ENCODE assay signal across 18 cellular contexts in genomic region chr18:68841301-68841700, GRCh38. TPM values are rescaled to one million over a fixed set of nuclear protein-coding genes. Genes with fewer than 3 reads are reported as not detected.
DNase-seq lines count a peak whose midpoint lies in the region; ATAC-seq, FAIRE-seq and TF ChIP-seq lines count a peak whose summit lies in the region.
"Had no signal": no experiment of that assay in that cellular context is flagged by ENCODE, and none has a peak within 500 bp of the region (broad histone marks: within the 10 kb centered on the region; RNA-seq: fewer than 3 reads in every experiment).

No MANE protein-coding gene starts in this region.

- H3K36me3 ChIP-seq in endothelial cell of umbilical vein (ENCODE audit: control insufficient read depth in 2 of 2, extremely low read depth in 1 of 2, insufficient read depth in 2 of 2, low read length in 2 of 2) = no peaks in the 10 kb centered on the region
- no peaks in the 10 kb centered on the region for H3K36me3 ChIP-seq in neural progenitor cell
- H3K36me3 ChIP-seq in mucosa of descending colon (ENCODE audit: low read depth) = no peaks in the 10 kb centered on the region
- H3K36me3 ChIP-seq: thyroid gland had no signal

- H3K9me3 ChIP-seq in endothelial cell of umbilical vein (replicated peaks; ENCODE audit: control insufficient read depth, insufficient read depth, low read length) (no peaks in the 10 kb centered on the region), neural progenitor cell (ENCODE audit: low read depth) (no peaks in the 10 kb centered on the region), mucosa of descending colon (no peaks in the 10 kb centered on the region)
- H3K9me3 ChIP-seq: thyroid gland had no signal

- no peak overlapping the region for H3K4me3 Mint-ChIP-seq in neural progenitor cell
- H3K4me3 Mint-ChIP-seq: B cell; stimulated activated effector memory CD8-positive, alpha-beta T cell treated with anti-CD3 and anti-CD28 coated beads, Interleukin-12 subunit alpha, Interleukin-12 subunit beta, amount 100 ng/mL, for 72 hours; T-helper 2 cell treated with Interferon-gamma antibody and Interleukin-4, amounts not matched to agents 5 μg/mL and 100 μg/mL, for 36 hours had no signal

- peak overlapping the region; percentile 27 for H3K9ac ChIP-seq in endothelial cell of umbilical vein (replicated peaks; ENCODE audit: extremely low read depth, insufficient read depth, low read length)
- no peak overlapping the region for H3K9ac ChIP-seq in neural progenitor cell
- H3K9ac ChIP-seq: parathyroid adenoma had no signal

- no peaks in the 10 kb centered on the region for H4K20me1 ChIP-seq in endothelial cell of umbilical vein (replicated peaks; ENCODE audit: control insufficient read depth, extremely low read depth, insufficient read depth, low read length)
- no peaks in the 10 kb centered on the region for H4K20me1 ChIP-seq in neural progenitor cell (ENCODE audit: low read depth)

- no peaks in the 10 kb centered on the region for H3K9me1 ChIP-seq in endothelial cell of umbilical vein (replicated peaks; ENCODE audit: control insufficient read depth, extremely low read depth, insufficient read depth, low read length)

- DNase-seq in DMS53 treated with DMSO at 0.1 percent for 48 hours (lab: John Stamatoyannopoulos, UW; ENCODE audit: unreplicated experiment) = peak; percentile 47
- peak; percentile 28 for DNase-seq in NCI-H69 (lab: John Stamatoyannopoulos, UW)
- DNase-seq in endothelial cell of umbilical vein (ENCODE audit: low read depth, low spot score) = no peak
- DNase-seq in neural progenitor cell (ENCODE audit: low spot score) = no peak
- no peak for DNase-seq in mucosa of descending colon
- no peak for DNase-seq in NCI-H774 (lab: John Stamatoyannopoulos, UW)
- DNase-seq in HUDEP-2 (lab: John Stamatoyannopoulos, UW; ENCODE audit: unreplicated experiment in 76 of 76) = no peak
- DNase-seq: NCI-H2107, thyroid gland had no signal

- H3K4me1 Mint-ChIP-seq in neural progenitor cell = peaks cover 11% of the 10 kb centered on the region
- H3K4me1 Mint-ChIP-seq: B cell; stimulated activated effector memory CD8-positive, alpha-beta T cell treated with anti-CD3 and anti-CD28 coated beads, Interleukin-12 subunit alpha, Interleukin-12 subunit beta, amount 100 ng/mL, for 72 hours had no signal

- POLR2A ChIA-PET in endothelial cell of umbilical vein (lab: Charles Lee) = no interaction called here

- intact Hi-C loops in endothelial cell of umbilical vein (cut with micrococcal nuclease) = loop anchor here (5.0 kb wide), 1 partner anchor 1624 kb away; no protein-coding TSS in a partner anchor
- intact Hi-C loops in mucosa of descending colon (cut with DNase I, micrococcal nuclease) = loop anchor here in 1 of 2 donors (10.0 kb wide), 1 partner anchor 1244 kb away; no protein-coding TSS in a partner anchor

- H3K27ac ChIP-seq in endothelial cell of umbilical vein (ENCODE audit: insufficient read depth, low read depth, low read length) (peak overlapping the region; percentile 69), neural progenitor cell (no peak overlapping the region)
- H3K27ac ChIP-seq: parathyroid adenoma had no signal

- no peaks in the 10 kb centered on the region for H3K9me3 Mint-ChIP-seq in neural progenitor cell
- H3K9me3 Mint-ChIP-seq: activated T-helper 2 cell treated with anti-CD3 and anti-CD28 coated beads, Interferon-gamma antibody, Interleukin-2, Interleukin-4, amounts not matched to agents 10 μg/mL and 5 μg/mL and 100 μg/mL, durations not matched to agents 14 hours and 24 hours and 36 hours; stimulated activated effector memory CD8-positive, alpha-beta T cell treated with anti-CD3 and anti-CD28 coated beads, Interleukin-12 subunit alpha, Interleukin-12 subunit beta, amount 100 ng/mL, for 72 hours; T-helper 2 cell treated with Interferon-gamma antibody and Interleukin-4, amounts not matched to agents 5 μg/mL and 100 μg/mL, for 36 hours had no signal

- TF ChIP-seq POLR2A in endothelial cell of umbilical vein (IDR thresholded peaks at IDR 0.05; ENCODE audit: low read depth, low read length) = no peak

- H3K4me3 ChIP-seq in endothelial cell of umbilical vein (replicated peaks in 1 of 3; ENCODE audit: insufficient read depth in 1 of 3, low read depth in 1 of 3, low read length in 3 of 3) = no peak overlapping the region
- H3K4me3 ChIP-seq in neural progenitor cell = no peak overlapping the region
- no peak overlapping the region for H3K4me3 ChIP-seq in mucosa of descending colon
- H3K4me3 ChIP-seq: thyroid gland had no signal

- dilution Hi-C loops in endothelial cell of umbilical vein (cut with MboI; ENCODE audit: extremely low pct_ligation_motif_present, low sequenced_read_pairs) = no loop called here

- H3K79me2 ChIP-seq in endothelial cell of umbilical vein (ENCODE audit: control insufficient read depth, insufficient read depth, low read length) = no peaks in the 10 kb centered on the region
- H3K79me2 ChIP-seq in neural progenitor cell (ENCODE audit: low read depth) = no peaks in the 10 kb centered on the region
- H3K79me2 ChIP-seq: parathyroid adenoma had no signal

- H3K27ac Mint-ChIP-seq in neural progenitor cell = peak overlapping the region; percentile 40
- H3K27ac Mint-ChIP-seq: activated T-helper 2 cell treated with anti-CD3 and anti-CD28 coated beads, Interferon-gamma antibody, Interleukin-2, Interleukin-4, amounts not matched to agents 10 μg/mL and 5 μg/mL and 100 μg/mL, durations not matched to agents 14 hours and 24 hours and 36 hours; B cell; stimulated activated effector memory CD8-positive, alpha-beta T cell treated with anti-CD3 and anti-CD28 coated beads, Interleukin-12 subunit alpha, Interleukin-12 subunit beta, amount 100 ng/mL, for 72 hours; T-helper 2 cell treated with Interferon-gamma antibody and Interleukin-4, amounts not matched to agents 5 μg/mL and 100 μg/mL, for 36 hours had no signal

- TSS peak; percentile 85 for BruUV-seq in endothelial cell of umbilical vein (replicated peaks; lab: Mats Ljungman, UMichigan)

- H3K4me2 ChIP-seq in endothelial cell of umbilical vein (ENCODE audit: insufficient read depth, low read length) (peak overlapping the region; percentile 45), neural progenitor cell (no peak overlapping the region)

- CTCF ChIA-PET in endothelial cell of umbilical vein (lab: Charles Lee) = interaction anchor here (0.6 to 1.3 kb wide), 9 partner anchors 10 to 1301 kb away, joined by 3 to 4 read pairs (median 3); no protein-coding TSS in a partner anchor

- H3K36me3 Mint-ChIP-seq in neural progenitor cell = no peaks in the 10 kb centered on the region
- H3K36me3 Mint-ChIP-seq: stimulated activated effector memory CD8-positive, alpha-beta T cell treated with anti-CD3 and anti-CD28 coated beads, Interleukin-12 subunit alpha, Interleukin-12 subunit beta, amount 100 ng/mL, for 72 hours had no signal

- H3K4me1 ChIP-seq in endothelial cell of umbilical vein (ENCODE audit: control insufficient read depth, extremely low read depth, insufficient read depth, low read length) (peaks cover 14% of the 10 kb centered on the region), neural progenitor cell (no peaks in the 10 kb centered on the region), mucosa of descending colon (ENCODE audit: low read depth) (no peaks in the 10 kb centered on the region)
- H3K4me1 ChIP-seq: parathyroid adenoma, thyroid gland had no signal

- ATAC-seq in mucosa of descending colon (no peak), esophagus mucosa (no peak)
- ATAC-seq: activated CD4-positive, CD25-positive, alpha-beta regulatory T cell treated with anti-CD3 and anti-CD28 coated beads, Interleukin-2, amount 50 U/mL, for 24 hours; stimulated activated effector memory CD8-positive, alpha-beta T cell treated with anti-CD3 and anti-CD28 coated beads, Interleukin-12 subunit alpha, Interleukin-12 subunit beta, amount 100 ng/mL, for 72 hours had no signal

- H3K27me3 Mint-ChIP-seq in neural progenitor cell (ENCODE audit: insufficient read depth, low read depth) = no peaks in the 10 kb centered on the region
- H3K27me3 Mint-ChIP-seq: B cell had no signal

- no peak for TF ChIP-seq CTCF in endothelial cell of umbilical vein (IDR thresholded peaks at IDR 0.05; ENCODE audit: extremely low read depth in 1 of 2, insufficient read depth in 1 of 2, low read depth in 1 of 2, low read length in 2 of 2)
- no peak for TF ChIP-seq CTCF in neural progenitor cell (IDR thresholded peaks at IDR 0.05)
- TF ChIP-seq CTCF in mucosa of descending colon (IDR thresholded peaks at IDR 0.05) = no peak

- H2AFZ ChIP-seq in endothelial cell of umbilical vein (ENCODE audit: low read depth, low read length) = peak overlapping the region; percentile 6
- H2AFZ ChIP-seq in neural progenitor cell (replicated peaks) = no peak overlapping the region
- H2AFZ ChIP-seq: parathyroid adenoma had no signal

- no peaks in the 10 kb centered on the region for H3F3A ChIP-seq in neural progenitor cell (ENCODE audit: low read depth)

- H3K27me3 ChIP-seq in endothelial cell of umbilical vein (ENCODE audit: control insufficient read depth in 2 of 2, insufficient read depth in 2 of 2, low read length in 2 of 2) (no peaks in the 10 kb centered on the region), neural progenitor cell (no peaks in the 10 kb centered on the region)
- H3K27me3 ChIP-seq: thyroid gland had no signal

- no peak for FAIRE-seq in endothelial cell of umbilical vein (lab: Jason Lieb, UNC)
- FAIRE-seq: GM18507, HTR-8/SVneo had no signal

TF ChIP-seq in endothelial cell of umbilical vein, 7 proteins besides CTCF, POLR2A, EP300 and RAD21 (continues in another document):
- TF ChIP-seq FOS (IDR thresholded peaks at IDR 0.05; ENCODE audit: borderline replicate concordance, insufficient read depth, low read length) (no peak), MAX (IDR thresholded peaks at IDR 0.05; ENCODE audit: insufficient read depth, insufficient read length) (no peak), MYC (IDR thresholded peaks at IDR 0.05; ENCODE audit: low read depth, low read length) (no peak), EZH2 (IDR thresholded peaks at IDR 0.05; ENCODE audit: borderline replicate concordance, low read depth, low read length, severe bottlenecking) (no peak), POLR2AphosphoS5 (IDR thresholded peaks at IDR 0.05; ENCODE audit: insufficient read depth, low read depth, low read length) (no peak)

RNA-seq across cellular contexts. Expression of gene CCDC102B, which starts 43.4 kb away (rescaled TPM):
- 0.62 and 1.3 TPM in 2 replicates for total RNA-seq in endothelial cell of umbilical vein
- polyA plus RNA-seq in endothelial cell of umbilical vein = 0.21 and 0.35 TPM in 2 replicates
- 0.44 and 0.58 TPM in 2 replicates for polyA plus RNA-seq in endothelial cell of umbilical vein (2011; cell fraction: cytosol; rRNA removed)
- polyA plus RNA-seq in endothelial cell of umbilical vein (2011; cell fraction: nucleus; rRNA removed) = 0.45 and 0.76 TPM in 2 replicates
- polyA plus RNA-seq in endothelial cell of umbilical vein (2012) = 0.86 and 0.99 TPM in 2 replicates
- 0.78 and 2.1 TPM in 2 replicates for polyA minus RNA-seq in endothelial cell of umbilical vein
- polyA minus RNA-seq in endothelial cell of umbilical vein (2011; cell fraction: cytosol; rRNA and poly(A)+ RNA removed) = not detected
- 2.0 and 2.9 TPM in 2 replicates for polyA minus RNA-seq in endothelial cell of umbilical vein (2011; cell fraction: nucleus; rRNA and poly(A)+ RNA removed)
- total RNA-seq in neural progenitor cell (ENCODE audit: low replicate concordance) = 14.1 and 26.2 TPM in 2 replicates
- 1 to 10 TPM; 3.0 to 4.5 (median 4.3) TPM for total RNA-seq in mucosa of descending colon
- 1.2 TPM for total RNA-seq in esophagus mucosa

Comparison
In these comparisons a context has a peak if more than half of its experiments do, and no peak if none do; other contexts are left out.
1. DNase-seq: peak in DMS53 treated with DMSO at 0.1 percent for 48 hours (single experiment) and NCI-H69 (single experiment); none in endothelial cell of umbilical vein (single experiment), neural progenitor cell (single experiment), mucosa of descending colon (0 of 3), NCI-H774 (single experiment) and HUDEP-2 (0 of 76).